18 cellular contexts compared by ENCODE assay signal in the genomic region with DNA sequence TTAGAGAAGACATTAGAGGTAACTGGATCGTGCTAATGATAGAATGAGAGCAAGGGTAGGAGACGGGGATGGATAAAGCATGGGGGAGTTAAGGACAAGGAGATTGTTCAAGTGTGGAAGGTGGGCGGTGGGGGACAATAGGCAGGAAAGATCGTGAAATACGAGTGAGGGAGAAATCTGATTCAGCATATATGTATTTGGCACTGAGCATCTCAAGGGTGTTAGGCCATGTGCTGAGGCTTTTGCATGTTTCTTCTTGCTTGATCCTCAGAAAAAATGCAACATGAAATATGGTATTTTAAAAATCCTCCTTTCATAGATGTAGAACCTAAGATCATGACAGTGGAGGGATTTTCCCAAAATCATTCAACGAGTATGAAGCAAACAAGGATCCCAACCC.
A peak's percentile ranks its signal among the peaks of the same experiment; 100 is the strongest.
DNase-seq lines count a peak whose midpoint lies in the region; ATAC-seq, FAIRE-seq and TF ChIP-seq lines count a peak whose summit lies in the region.
"Had no signal": no experiment of that assay in that cellular context is flagged by ENCODE, and none has a peak within 500 bp of the region (broad histone marks: within the 10 kb centered on the region; RNA-seq: fewer than 3 reads in every experiment).

No MANE protein-coding gene starts in this region.

- no peak for TF ChIP-seq EP300 in K562 (IDR thresholded peaks at IDR 0.05; ENCODE audit: low read length)

- no peaks in the 10 kb centered on the region for H4K20me1 ChIP-seq in K562 (replicated peaks; ENCODE audit: control insufficient read depth, insufficient read depth, low read length)

- no peak for FAIRE-seq in K562 (lab: Jason Lieb, UNC)
- FAIRE-seq: D721Med, G401.6, GM12891, GM19239, HepG2 had no signal

- TF ChIP-seq CTCF in HEK293 (tag by site-specific recombination; IDR thresholded peaks at IDR 0.05) (no peak), K562 (IDR thresholded peaks at IDR 0.05 in 2 of 3, conservative IDR thresholded peaks at IDR 0.05 in 1 of 3; ENCODE audit: insufficient read depth in 2 of 3, low read depth in 1 of 3, low read length in 3 of 3) (no peak), foreskin keratinocyte (conservative IDR thresholded peaks at IDR 0.05) (no peak)

- in situ Hi-C loops in K562 (cut with MboI), result no loop called here

- no TSS peak for BruUV-seq in K562 (replicated peaks; lab: Mats Ljungman, UMichigan)

- no peak for ATAC-seq in K562
- no peak for ATAC-seq in foreskin keratinocyte
- no peak for ATAC-seq in Right ventricle myocardium inferior
- no peak for ATAC-seq in GM21367 (IDR thresholded peaks at IDR 0.05; ENCODE audit: unreplicated experiment)
- ATAC-seq: HepG2 had no signal

- H3K36me3 ChIP-seq in HEK293 (ENCODE audit: control insufficient read depth in 2 of 2, insufficient read depth in 1 of 2, low read length in 2 of 2) (no peaks in the 10 kb centered on the region), K562 (ENCODE audit: control insufficient read depth, insufficient read depth, low read length) (no peaks in the 10 kb centered on the region)
- H3K36me3 ChIP-seq: BE2C, HAP-1 had no signal

- H2AFZ ChIP-seq in K562 (ENCODE audit: low read depth, low read length), result 0 out of 2 replicates have a peak overlapping the region, but pooled peaks have one; percentile 20
- H2AFZ ChIP-seq: GM23248 had no signal

- 61% methylated on average over 6 of the region's 6 CpGs for WGBS in K562 (ENCODE audit: insufficient coverage, low coverage, missing lambda C conversion rate)

- H3K27me3 ChIP-seq in K562 (ENCODE audit: control insufficient read depth in 2 of 2, insufficient read depth in 2 of 2, low read length in 2 of 2) (no peaks in the 10 kb centered on the region), foreskin keratinocyte (no peaks in the 10 kb centered on the region)
- H3K27me3 ChIP-seq: BE2C had no signal

- POLR2A ChIA-PET in HEK293 (lab: Yijun Ruan, JAX) (no interaction called here), K562 (lab: Yijun Ruan, JAX) (interaction anchor here (0.8 kb wide), 1 partner anchor 12 kb away, joined by 3 read pairs; no protein-coding TSS in a partner anchor)

- no peaks in the 10 kb centered on the region for H3K9me3 ChIP-seq in HEK293 (ENCODE audit: control insufficient read depth, insufficient read depth, low read depth, low read length)
- H3K9me3 ChIP-seq in K562 (replicated peaks; ENCODE audit: control insufficient read depth, insufficient read depth, low read depth, low read length), result no peaks in the 10 kb centered on the region
- H3K9me3 ChIP-seq: BE2C, Caco-2, HAP-1 had no signal

- H3K27ac ChIP-seq in HEK293 (ENCODE audit: extremely low read depth, low read depth, low read length), result no peak overlapping the region
- no peak overlapping the region for H3K27ac ChIP-seq in K562 (ENCODE audit: extremely low read depth, low read depth, low read length)
- H3K27ac ChIP-seq in foreskin keratinocyte, result no peak overlapping the region
- H3K27ac ChIP-seq: GM23248 had no signal

- no peak for TF ChIP-seq RAD21 in K562 (CRISPR knock-in tag; conservative IDR thresholded peaks at IDR 0.05 in 1 of 2, IDR thresholded peaks at IDR 0.05 in 1 of 2)

- intact Hi-C loops in K562 (cut with micrococcal nuclease) (no loop called here), Right ventricle myocardium inferior (cut with DNase I) (no loop called here)

- no peaks in the 10 kb centered on the region for H3K79me2 ChIP-seq in K562 (ENCODE audit: control insufficient read depth, insufficient read depth, low read length)

- H3K9me1 ChIP-seq in K562 (ENCODE audit: control insufficient read depth, insufficient read depth, low read length), result no peaks in the 10 kb centered on the region

- H3K4me3 ChIP-seq in HEK293 (ENCODE audit: low read depth, low read length) (no peak overlapping the region), K562 (no peak overlapping the region)
- H3K4me3 ChIP-seq: GM23248, HAP-1 had no signal

- H3K4me1 ChIP-seq in HEK293 (ENCODE audit: control insufficient read depth, insufficient read depth, low read length) (no peaks in the 10 kb centered on the region), K562 (replicated peaks in 1 of 2; ENCODE audit: control insufficient read depth in 2 of 2, insufficient read depth in 2 of 2, low read length in 2 of 2) (peaks cover 5 to 43% of the 10 kb centered on the region in 2 experiments; a peak in 4 of 5 replicates), foreskin keratinocyte (peaks cover 26% of the 10 kb centered on the region)
- H3K4me1 ChIP-seq: BE2C, Caco-2, HAP-1 had no signal

- CTCF ChIA-PET in HEK293 (lab: Yijun Ruan, JAX) (interaction anchor here (0.7 kb wide), 2 partner anchors 58 to 144 kb away, joined by 3 read pairs; no protein-coding TSS in a partner anchor), K562 (lab: Yijun Ruan, JAX; ENCODE audit: low intra/inter-chr PET ratio) (no interaction called here)

- no peak for TF ChIP-seq POLR2A in K562 (conservative IDR thresholded peaks at IDR 0.05)

- H3K4me2 ChIP-seq in K562 (ENCODE audit: insufficient read depth, low read length), result no peak overlapping the region

- no peak overlapping the region for H3K9ac ChIP-seq in K562 (ENCODE audit: insufficient read depth in 1 of 2, low read depth in 2 of 2, low read length in 2 of 2)
- H3K9ac ChIP-seq: GM23248 had no signal

- DNase-seq in K562 (ENCODE audit: extremely low read depth in 1 of 4, low spot score in 3 of 4) (no peak), foreskin keratinocyte (peak; percentile 59 to 80), Right ventricle myocardium inferior (ENCODE audit: missing footprints) (no peak), NCI-H524 treated with DMSO at 0.1 percent for 48 hours (lab: John Stamatoyannopoulos, UW) (no peak)
- DNase-seq: ACHN; BE2C; C1 segment of cervical spinal cord; Caco-2; CD4-positive, CD25-positive, alpha-beta regulatory T cell; GM23248 had no signal

TF ChIP-seq in HEK293, 187 proteins besides CTCF, POLR2A, EP300 and RAD21:
- no peak for TF ChIP-seq ZNF366 (tag by site-specific recombination; conservative IDR thresholded peaks at IDR 0.05)
- TF ChIP-seq EGR2 (tag by site-specific recombination; IDR thresholded peaks at IDR 0.05; ENCODE audit: low read depth), result peak; percentile 38; the same call in 1 of the 2 replicates

TF ChIP-seq in K562, 482 proteins besides CTCF, POLR2A, EP300 and RAD21 (continues in another document):
- TF ChIP-seq, protein P1, sequence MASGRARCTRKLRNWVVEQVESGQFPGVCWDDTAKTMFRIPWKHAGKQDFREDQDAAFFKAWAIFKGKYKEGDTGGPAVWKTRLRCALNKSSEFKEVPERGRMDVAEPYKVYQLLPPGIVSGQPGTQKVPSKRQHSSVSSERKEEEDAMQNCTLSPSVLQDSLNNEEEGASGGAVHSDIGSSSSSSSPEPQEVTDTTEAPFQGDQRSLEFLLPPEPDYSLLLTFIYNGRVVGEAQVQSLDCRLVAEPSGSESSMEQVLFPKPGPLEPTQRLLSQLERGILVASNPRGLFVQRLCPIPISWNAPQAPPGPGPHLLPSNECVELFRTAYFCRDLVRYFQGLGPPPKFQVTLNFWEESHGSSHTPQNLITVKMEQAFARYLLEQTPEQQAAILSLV (tag; IDR thresholded peaks at IDR 0.05), result peak; percentile 69; the same call in 1 of the 2 replicates
- peak; percentile 79 for TF ChIP-seq C11orf30 (IDR thresholded peaks at IDR 0.05; ENCODE audit: low read depth)
- TF ChIP-seq NFXL1 (CRISPR knock-in tag; IDR thresholded peaks at IDR 0.05), result peak; percentile 44; the same call in 1 of the 2 replicates
- peak; percentile 81 for TF ChIP-seq SMAD4 (CRISPR knock-in tag; conservative IDR thresholded peaks at IDR 0.05)
- TF ChIP-seq ZNF584 (CRISPR knock-in tag; IDR thresholded peaks at IDR 0.05; ENCODE audit: low read depth), result 0 out of 2 replicates have a peak, but pooled peaks have one; percentile 12
- TF ChIP-seq ZNF449 (CRISPR knock-in tag; IDR thresholded peaks at IDR 0.05), result 0 out of 2 replicates have a peak, but pooled peaks have one; percentile 2
- TF ChIP-seq, protein P2, sequence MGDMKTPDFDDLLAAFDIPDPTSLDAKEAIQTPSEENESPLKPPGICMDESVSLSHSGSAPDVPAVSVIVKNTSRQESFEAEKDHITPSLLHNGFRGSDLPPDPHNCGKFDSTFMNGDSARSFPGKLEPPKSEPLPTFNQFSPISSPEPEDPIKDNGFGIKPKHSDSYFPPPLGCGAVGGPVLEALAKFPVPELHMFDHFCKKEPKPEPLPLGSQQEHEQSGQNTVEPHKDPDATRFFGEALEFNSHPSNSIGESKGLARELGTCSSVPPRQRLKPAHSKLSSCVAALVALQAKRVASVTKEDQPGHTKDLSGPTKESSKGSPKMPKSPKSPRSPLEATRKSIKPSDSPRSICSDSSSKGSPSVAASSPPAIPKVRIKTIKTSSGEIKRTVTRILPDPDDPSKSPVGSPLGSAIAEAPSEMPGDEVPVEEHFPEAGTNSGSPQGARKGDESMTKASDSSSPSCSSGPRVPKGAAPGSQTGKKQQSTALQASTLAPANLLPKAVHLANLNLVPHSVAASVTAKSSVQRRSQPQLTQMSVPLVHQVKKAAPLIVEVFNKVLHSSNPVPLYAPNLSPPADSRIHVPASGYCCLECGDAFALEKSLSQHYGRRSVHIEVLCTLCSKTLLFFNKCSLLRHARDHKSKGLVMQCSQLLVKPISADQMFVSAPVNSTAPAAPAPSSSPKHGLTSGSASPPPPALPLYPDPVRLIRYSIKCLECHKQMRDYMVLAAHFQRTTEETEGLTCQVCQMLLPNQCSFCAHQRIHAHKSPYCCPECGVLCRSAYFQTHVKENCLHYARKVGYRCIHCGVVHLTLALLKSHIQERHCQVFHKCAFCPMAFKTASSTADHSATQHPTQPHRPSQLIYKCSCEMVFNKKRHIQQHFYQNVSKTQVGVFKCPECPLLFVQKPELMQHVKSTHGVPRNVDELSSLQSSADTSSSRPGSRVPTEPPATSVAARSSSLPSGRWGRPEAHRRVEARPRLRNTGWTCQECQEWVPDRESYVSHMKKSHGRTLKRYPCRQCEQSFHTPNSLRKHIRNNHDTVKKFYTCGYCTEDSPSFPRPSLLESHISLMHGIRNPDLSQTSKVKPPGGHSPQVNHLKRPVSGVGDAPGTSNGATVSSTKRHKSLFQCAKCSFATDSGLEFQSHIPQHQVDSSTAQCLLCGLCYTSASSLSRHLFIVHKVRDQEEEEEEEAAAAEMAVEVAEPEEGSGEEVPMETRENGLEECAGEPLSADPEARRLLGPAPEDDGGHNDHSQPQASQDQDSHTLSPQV (IDR thresholded peaks at IDR 0.05), result peak; percentile 54
- peak; percentile 70; the same call in 1 of the 2 replicates for TF ChIP-seq PTRF (tag; IDR thresholded peaks at IDR 0.05)
- peak; percentile 14; the same call in 1 of the 2 replicates for TF ChIP-seq BACH1 (tag; IDR thresholded peaks at IDR 0.05)

Comparison
In these comparisons a context has a peak if more than half of its experiments do, and no peak if none do; other contexts are left out.
1. DNase-seq: peak in foreskin keratinocyte (2 of 2); none in K562 (0 of 4), Right ventricle myocardium inferior (single experiment) and NCI-H524 treated with DMSO at 0.1 percent for 48 hours (single experiment).
2. Of the 44 proteins assayed by ChIP-seq in both K562 and HEK293: peak only in K562: REST, TSHZ1, ZNF398, ZNF449, ZNF561 and ZNF76; only in HEK293: none; in both: none; in neither: 38.